Comparison of ENCODE assay signal across 29 cellular contexts in genomic region chr9:132965478-132965877, GRCh38. TPM values are rescaled to one million over a fixed set of nuclear protein-coding genes. Genes with fewer than 3 reads are reported as not detected.
"Had no signal": no experiment of that assay in that cellular context is flagged by ENCODE, and none has a peak within 500 bp of the region (broad histone marks: within the 10 kb centered on the region; RNA-seq: fewer than 3 reads in every experiment).

No MANE protein-coding gene starts in this region.

- H3K27me3 ChIP-seq: testis, thyroid gland, upper lobe of left lung, upper lobe of right lung, vagina had no signal

- ATAC-seq: stimulated activated effector memory CD8-positive, alpha-beta T cell treated with anti-CD3 and anti-CD28 coated beads, Interleukin-12 subunit alpha, Interleukin-12 subunit beta, amount 100 ng/mL, for 72 hours; stimulated activated memory B cell treated with anti-CD40 and anti-IgM and Interleukin-4, amounts not matched to agents 10 μg/mL and 1 μg/mL and 100 μg/mL, for 72 hours; stimulated activated naive B cell treated with anti-CD40 and anti-IgM and Interleukin-4, amounts not matched to agents 10 μg/mL and 1 μg/mL and 100 μg/mL, for 72 hours; stimulated activated naive CD8-positive, alpha-beta T cell treated with anti-CD3 and anti-CD28 coated beads, Interleukin-15, amount 100 ng/mL, for 72 hours; stimulated activated naive CD8-positive, alpha-beta T cell treated with anti-CD3 and anti-CD28 coated beads, Interleukin-15, Interleukin-2, amounts not matched to agents 100 U/mL and 50 U/mL, for 24 hours; upper lobe of right lung had no signal

- H3K4me3 ChIP-seq: stomach, suprapubic skin, testis, thoracic aorta, thyroid gland, tibial artery, tibial nerve, transverse colon, upper lobe of left lung, upper lobe of right lung, uterus, vagina had no signal

- DNase-seq: stimulated activated CD4-positive, alpha-beta T cell treated with anti-CD3 and anti-CD28 coated beads, Interleukin-2, amount 100 ng/mL, for 48 hours; stimulated activated CD4-positive, alpha-beta T cell treated with anti-CD3 and anti-CD28 coated beads, Interleukin-4, amount 100 ng/mL, for 1 hour; stimulated activated CD4-positive, alpha-beta T cell treated with anti-CD3 and anti-CD28 coated beads, Interleukin-4, amount 100 ng/mL, for 24 hours; stimulated activated CD4-positive, alpha-beta T cell treated with anti-CD3 and anti-CD28 coated beads, Interleukin-4, amount 100 ng/mL, for 4 hours; stimulated activated CD8-positive, alpha-beta memory T cell treated with anti-CD3 and anti-CD28 coated beads, Interleukin-4, amount 100 ng/mL, for 48 hours; stimulated activated naive B cell treated with anti-CD40 and anti-IgM and Interleukin-4, amounts not matched to agents 10 μg/mL and 1 μg/mL and 100 μg/mL, for 72 hours; stimulated activated naive CD4-positive, alpha-beta T cell; stimulated activated naive CD4-positive, alpha-beta T cell treated with Interleukin-2 at 50 U/mL for 16 hours; stimulated activated naive CD8-positive, alpha-beta T cell treated with anti-CD3 and anti-CD28 coated beads, Interleukin-15, amount 100 ng/mL, for 72 hours; stimulated activated naive CD8-positive, alpha-beta T cell treated with anti-CD3 and anti-CD28 coated beads, Interleukin-15, Interleukin-2, amounts not matched to agents 100 U/mL and 50 U/mL, for 24 hours; stomach; substantia nigra; testis; thyroid gland; tibial artery; transverse colon; trophoblast cell; upper lobe of left lung; upper lobe of right lung; uterus had no signal

- H3K9me3 ChIP-seq: stomach, suprapubic skin, testis, thoracic aorta, thyroid gland, tibial artery, tibial nerve, transverse colon, upper lobe of left lung, upper lobe of right lung, uterus, vagina had no signal

- H3K4me1 ChIP-seq: stomach, suprapubic skin, testis, thyroid gland, tibial artery, tibial nerve, transverse colon, upper lobe of left lung, upper lobe of right lung, uterus, vagina had no signal

- FAIRE-seq: urothelium cell line had no signal

- H3K27ac ChIP-seq: stomach, suprapubic skin, testis, thoracic aorta, thyroid gland, tibial artery, tibial nerve, transverse colon, upper lobe of left lung, upper lobe of right lung, uterus, vagina had no signal

- H3K36me3 ChIP-seq: stomach, suprapubic skin, thoracic aorta, thyroid gland, tibial artery, tibial nerve, transverse colon, upper lobe of left lung, upper lobe of right lung, uterus, vagina had no signal

RNA-seq across cellular contexts. Expression of gene GFI1B, which starts 13.0 kb away (rescaled TPM):
- total RNA-seq: subcutaneous adipose tissue, suprapubic skin, thoracic aorta, tibial nerve, ureter, vagina had no signal
- polyA plus RNA-seq: stomach had no signal
